9 cellular contexts compared by ENCODE assay signal in the genomic region with DNA sequence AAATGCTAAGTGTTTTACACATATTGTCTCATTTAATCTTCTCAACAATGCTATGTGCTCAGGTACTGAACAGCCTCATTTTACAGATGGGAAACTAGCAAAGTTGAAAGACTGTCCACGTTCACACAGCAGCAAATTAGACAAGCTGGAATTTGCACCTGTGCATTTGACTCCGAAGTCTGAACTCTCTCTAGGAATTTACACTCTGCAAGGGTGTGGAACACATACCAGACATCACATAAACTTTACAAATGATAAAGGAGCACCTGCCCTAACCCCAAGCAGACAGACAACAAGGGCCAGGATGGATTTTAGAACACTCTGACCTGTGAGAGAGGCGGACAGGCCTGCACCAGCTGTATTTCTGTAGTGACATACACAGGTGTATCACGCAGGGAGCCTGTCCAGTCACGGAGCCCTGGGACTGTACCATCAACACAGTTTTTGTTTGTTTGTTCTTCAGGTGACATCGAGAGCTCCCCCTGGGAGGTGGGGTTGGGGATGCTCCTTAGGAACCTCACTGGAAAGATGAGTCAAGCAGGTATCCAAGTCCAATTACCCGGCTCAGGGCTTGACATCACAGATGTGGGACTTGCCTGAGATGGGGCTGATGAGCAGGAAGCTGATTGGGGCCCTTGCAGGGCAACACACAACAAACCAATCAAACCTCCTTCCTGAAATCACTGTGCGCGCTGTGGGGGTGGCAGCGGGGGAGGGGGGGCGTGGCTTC. TPM values are rescaled to one million over a fixed set of nuclear protein-coding genes. Genes with fewer than 3 reads are reported as not detected.
DNase-seq lines count a peak whose midpoint lies in the region; ATAC-seq and TF ChIP-seq lines count a peak whose summit lies in the region.
"Had no signal": no experiment of that assay in that cellular context is flagged by ENCODE, and none has a peak within 500 bp of the region (broad histone marks: within the 10 kb centered on the region; RNA-seq: fewer than 3 reads in every experiment).

No MANE protein-coding gene starts in this region.

- no peaks in the 10 kb centered on the region for H3K9me3 ChIP-seq in right lobe of liver

- no peaks in the 10 kb centered on the region for H3K27me3 ChIP-seq in right lobe of liver

- no peak for TF ChIP-seq CTCF in GM12865 (IDR thresholded peaks at IDR 0.05; ENCODE audit: insufficient read depth, low read depth, low read length, missing control alignments)
- TF ChIP-seq CTCF in activated B cell treated with CpG ODN at 0.5 μM for 24 hours (IDR thresholded peaks at IDR 0.05) = no peak
- TF ChIP-seq CTCF in right lobe of liver (IDR thresholded peaks at IDR 0.05) = no peak
- TF ChIP-seq CTCF in MCF 10A (IDR thresholded peaks at IDR 0.05; ENCODE audit: unreplicated experiment) = no peak

- H3K4me1 Mint-ChIP-seq in activated B cell treated with CpG ODN at 0.5 μM for 24 hours (peaks cover 14% of the 10 kb centered on the region), MCF 10A (ENCODE audit: insufficient read depth, unreplicated experiment) (peaks cover 6% of the 10 kb centered on the region)

- ATAC-seq in HG02981 (IDR thresholded peaks at IDR 0.05; ENCODE audit: unreplicated experiment) (peak; percentile 49), activated B cell treated with CpG ODN at 0.5 μM for 24 hours (ENCODE audit: low read depth) (peak; percentile 66), right lobe of liver (peak in 3 of 4 donors; percentile 28 to 56 (median 33)), GM21381 (IDR thresholded peaks at IDR 0.05; ENCODE audit: unreplicated experiment) (no peak), HG03521 (IDR thresholded peaks at IDR 0.05; ENCODE audit: unreplicated experiment) (no peak), GM19395 (IDR thresholded peaks at IDR 0.05; ENCODE audit: unreplicated experiment) (no peak)

- intact Hi-C loops in activated B cell treated with CpG ODN at 0.5 μM for 24 hours (cut with micrococcal nuclease) = no loop called here
- intact Hi-C loops in right lobe of liver (cut with DNase I) = no loop called here
- intact Hi-C loops in MCF 10A (cut with micrococcal nuclease) = no loop called here

- H3K4me3 Mint-ChIP-seq in activated B cell treated with CpG ODN at 0.5 μM for 24 hours (no peak overlapping the region), MCF 10A (ENCODE audit: unreplicated experiment) (no peak overlapping the region)

- BruUV-seq in MCF 10A (replicated peaks; lab: Mats Ljungman, UMichigan) = no TSS peak

- CTCF ChIA-PET in activated B cell treated with CpG ODN at 0.5 μM for 24 hours (lab: Charles Lee) = interaction anchor here (1.5 to 1.6 kb wide), 2 partner anchors 17 to 26 kb away, joined by 4 read pairs; no protein-coding TSS in a partner anchor
- CTCF ChIA-PET in MCF 10A (lab: Yijun Ruan, JAX) = interaction anchor here (0.7 to 1.2 kb wide), 2 partner anchors 15 to 54 kb away, joined by 3 read pairs; no protein-coding TSS in a partner anchor

- H3K27me3 Mint-ChIP-seq in activated B cell treated with CpG ODN at 0.5 μM for 24 hours (no peaks in the 10 kb centered on the region), MCF 10A (ENCODE audit: insufficient read depth, unreplicated experiment) (no peaks in the 10 kb centered on the region)

- H3K9me3 Mint-ChIP-seq in activated B cell treated with CpG ODN at 0.5 μM for 24 hours (no peaks in the 10 kb centered on the region), MCF 10A (ENCODE audit: unreplicated experiment) (no peaks in the 10 kb centered on the region)

- WGBS in right lobe of liver (ENCODE audit: insufficient coverage, low coverage, low lambda C conversion rate, missing lambda C conversion rate) = 67% methylated on average over 7 of the region's 11 CpGs

- no peaks in the 10 kb centered on the region for H3K36me3 Mint-ChIP-seq in activated B cell treated with CpG ODN at 0.5 μM for 24 hours (ENCODE audit: low read depth)
- H3K36me3 Mint-ChIP-seq in MCF 10A (ENCODE audit: insufficient read depth, unreplicated experiment) = peaks cover 6% of the 10 kb centered on the region

- no peak for TF ChIP-seq POLR2A in right lobe of liver (IDR thresholded peaks at IDR 0.05)

- H3K4me1 ChIP-seq in right lobe of liver = no peaks in the 10 kb centered on the region

- H3K36me3 ChIP-seq in right lobe of liver = no peaks in the 10 kb centered on the region

- H3K27ac ChIP-seq in right lobe of liver = no peak overlapping the region

- H3K27ac Mint-ChIP-seq in activated B cell treated with CpG ODN at 0.5 μM for 24 hours (no peak overlapping the region), MCF 10A (ENCODE audit: low read depth, unreplicated experiment) (no peak overlapping the region)

- POLR2A ChIA-PET in activated B cell treated with CpG ODN at 0.5 μM for 24 hours (lab: Charles Lee) (no interaction called here), MCF 10A (lab: Yijun Ruan, JAX) (no interaction called here)

- H3K4me3 ChIP-seq in GM12865 (ENCODE audit: low read depth, low read length) = no peak overlapping the region
- H3K4me3 ChIP-seq in right lobe of liver = no peak overlapping the region

- DNase-seq in GM12865 (ENCODE audit: low read depth) = peak; percentile 34
- DNase-seq in activated B cell treated with CpG ODN at 0.5 μM for 24 hours = no peak
- DNase-seq in right lobe of liver = no peak
- DNase-seq in MCF 10A (ENCODE audit: unreplicated experiment) = no peak
- DNase-seq: SHP77 treated with DMSO at 0.1 percent for 48 hours had no signal

RNA-seq across cellular contexts. Expression of a gene that starts 31.0 kb away (rescaled TPM):
- total RNA-seq in activated B cell treated with CpG ODN at 0.5 μM for 24 hours (2.2 and 3.5 TPM in 2 replicates), right lobe of liver (1 to 10 TPM in 4 of 6 experiments, under 1 TPM in 2; 0.42 to 4.6 (median 1.9) TPM), MCF 10A (2022) (40.4 and 81.4 TPM in 2 replicates)

Comparison
In these comparisons a context has a peak if more than half of its experiments do, and no peak if none do; other contexts are left out.
1. ATAC-seq: peak in HG02981 (single experiment), activated B cell treated with CpG ODN at 0.5 μM for 24 hours (single experiment) and right lobe of liver (3 of 4); none in GM21381 (single experiment), HG03521 (single experiment) and GM19395 (single experiment).